ENCODE assay signal across 8 cellular contexts in the genomic region with DNA sequence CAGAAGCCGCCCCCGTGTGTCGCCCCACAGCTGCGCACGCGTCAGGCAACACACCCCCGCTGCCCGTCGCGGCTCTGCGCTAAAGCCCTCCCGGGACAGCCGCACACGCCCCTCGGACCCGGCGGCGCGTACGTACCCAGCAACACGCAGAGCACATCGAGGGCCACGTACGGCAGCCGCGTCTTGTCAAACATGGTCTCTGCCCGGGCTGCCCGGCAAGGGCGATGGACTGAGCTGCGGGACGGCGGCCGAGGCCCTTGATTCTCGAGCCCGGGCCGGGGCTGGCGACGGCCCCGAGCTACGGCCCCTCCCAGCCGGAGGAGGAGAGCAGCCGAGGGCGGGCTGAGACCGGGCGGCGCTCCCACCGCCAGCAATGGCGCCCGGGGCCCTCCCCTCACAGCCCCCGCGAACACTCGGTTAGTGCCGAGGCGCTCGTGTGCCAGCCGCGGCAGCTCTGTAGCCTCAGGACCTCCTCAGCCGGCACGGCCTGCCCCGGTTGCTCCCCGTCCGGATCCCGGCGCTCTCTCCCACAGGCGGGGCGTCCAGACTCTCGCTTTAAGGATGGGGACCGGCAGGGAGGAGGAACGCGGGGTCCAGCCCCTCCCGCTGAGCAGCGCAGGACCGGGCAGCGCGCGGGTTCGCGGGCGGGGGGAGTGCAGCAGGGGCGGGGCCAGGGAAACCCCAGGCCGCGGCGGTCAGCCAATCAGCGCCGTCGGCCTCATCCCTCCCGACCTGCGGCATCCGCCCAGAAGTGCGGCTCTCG. TPM values are rescaled to one million over a fixed set of nuclear protein-coding genes. Genes with fewer than 3 reads are reported as not detected.
DNase-seq lines count a peak whose midpoint lies in the region; ATAC-seq and TF ChIP-seq lines count a peak whose summit lies in the region.

A gene (minus strand): TSS at position 529 of the 763 bp plus-strand sequence. CDS start 335 bp downstream, at position 194.

- H3K27ac Mint-ChIP-seq in activated CD8-positive, alpha-beta T cell treated with anti-CD3 and anti-CD28 coated beads, Interleukin-2, amount 10 ng/mL, durations not matched to agents 7 days and 5 days: peak within 1 kb of the TSS; percentile 90

- peaks cover 20% of the 10 kb centered on the region for H3K36me3 Mint-ChIP-seq in activated CD8-positive, alpha-beta T cell treated with anti-CD3 and anti-CD28 coated beads, Interleukin-2, amount 10 ng/mL, durations not matched to agents 7 days and 5 days (ENCODE audit: low read depth)

- H3K4me2 ChIP-seq in BLaER1 treated with 17β-estradiol and CSF1 and Interleukin-3, amounts not matched to agents 10 nM and 100 nM: peak within 1 kb of the TSS; percentile 80 to 97 (median 91)

- no peaks in the 10 kb centered on the region for H3K27me3 Mint-ChIP-seq in activated CD8-positive, alpha-beta T cell treated with anti-CD3 and anti-CD28 coated beads, Interleukin-2, amount 10 ng/mL, durations not matched to agents 7 days and 5 days (ENCODE audit: low read depth)

- H3K9me3 Mint-ChIP-seq in activated CD8-positive, alpha-beta T cell treated with anti-CD3 and anti-CD28 coated beads, Interleukin-2, amount 10 ng/mL, durations not matched to agents 7 days and 5 days (ENCODE audit: insufficient read depth): no peaks in the 10 kb centered on the region

- peaks cover 0 to 3% (median 0%) of the 10 kb centered on the region in 11 experiments; a peak in 1 of 22 replicates for H4K20me1 ChIP-seq in BLaER1 treated with 17β-estradiol and CSF1 and Interleukin-3, amounts not matched to agents 10 nM and 100 nM

- H3K9ac ChIP-seq in BLaER1 treated with 17β-estradiol and CSF1 and Interleukin-3, amounts not matched to agents 10 nM and 100 nM: peak within 1 kb of the TSS; percentile 79 to 91 (median 85)

- H3K4me1 ChIP-seq in BLaER1 treated with 17β-estradiol and CSF1 and Interleukin-3, amounts not matched to agents 10 nM and 100 nM: peaks cover 0 to 24% (median 19%) of the 10 kb centered on the region in 10 experiments; a peak in 17 of 20 replicates
- H3K4me1 ChIP-seq in lower lobe of right lung: peaks cover 37% of the 10 kb centered on the region

- no peak for TF ChIP-seq CTCF in lower lobe of right lung (IDR thresholded peaks at IDR 0.05)

- no peaks in the 10 kb centered on the region for H3K9me3 ChIP-seq in BLaER1 treated with 17β-estradiol and CSF1 and Interleukin-3, amounts not matched to agents 10 nM and 100 nM (replicated peaks in 1 of 11)
- H3K9me3 ChIP-seq in lower lobe of right lung: no peaks in the 10 kb centered on the region

- H3K27ac ChIP-seq in BLaER1 treated with 17β-estradiol and CSF1 and Interleukin-3, amounts not matched to agents 10 nM and 100 nM: peak within 1 kb of the TSS; percentile 26 to 87 (median 78); a peak in 21 of 22 replicates
- peak within 1 kb of the TSS; percentile 94 for H3K27ac ChIP-seq in lower lobe of right lung

- ATAC-seq in HG03439 (IDR thresholded peaks at IDR 0.05; ENCODE audit: unreplicated experiment) (peak; percentile 81), lower lobe of right lung (peak; percentile 98)
- peak; percentile 84 for ATAC-seq in activated CD8-positive, alpha-beta T cell treated with anti-CD3 and anti-CD28 coated beads, Interleukin-2, amount 10 ng/mL, durations not matched to agents 7 days and 5 days

- intact Hi-C loops in lower lobe of right lung (cut with DNase I): no loop called here

- DNase-seq in GM19238 (ENCODE audit: insufficient read length, low spot score): peak; percentile 76
- peak; percentile 92 for DNase-seq in NCI-H748 (lab: John Stamatoyannopoulos, UW; ENCODE audit: unreplicated experiment)
- peak; percentile 87 for DNase-seq in activated CD8-positive, alpha-beta T cell treated with anti-CD3 and anti-CD28 coated beads, Interleukin-2, amount 10 ng/mL, durations not matched to agents 7 days and 5 days
- DNase-seq in ecto neural progenitor cell (ENCODE audit: low spot score): peak; percentile 94
- DNase-seq in lower lobe of right lung: peak; percentile 92
- DNase-seq in stimulated activated CD4-positive, alpha-beta T cell treated with anti-CD3 and anti-CD28 coated beads, TNF-alpha, amount 100 ng/mL, for 24 hours (ENCODE audit: low read depth in 3 of 3): peak; percentile 59 to 81 (median 64)

- peaks cover 0 to 5% (median 0%) of the 10 kb centered on the region in 11 experiments; a peak in 2 of 22 replicates for H3K27me3 ChIP-seq in BLaER1 treated with 17β-estradiol and CSF1 and Interleukin-3, amounts not matched to agents 10 nM and 100 nM
- H3K27me3 ChIP-seq in lower lobe of right lung (ENCODE audit: low read depth): no peaks in the 10 kb centered on the region

- CTCF ChIA-PET in activated CD8-positive, alpha-beta T cell treated with anti-CD3 and anti-CD28 coated beads, Interleukin-2, amount 10 ng/mL, durations not matched to agents 7 days and 5 days (lab: Charles Lee): interaction anchor here (0.7 to 1.5 kb wide), 2 partner anchors 146 to 157 kb away, joined by 3 read pairs; no protein-coding TSS in a partner anchor

- POLR2A ChIA-PET in activated CD8-positive, alpha-beta T cell treated with anti-CD3 and anti-CD28 coated beads, Interleukin-2, amount 10 ng/mL, durations not matched to agents 7 days and 5 days (lab: Charles Lee): interaction anchor here (0.6 to 1.0 kb wide), 4 partner anchors 9 to 227 kb away, joined by 3 to 4 read pairs (median 4); a partner anchor contains a TSS

- peak within 1 kb of the TSS; percentile 85 for H3K4me3 Mint-ChIP-seq in activated CD8-positive, alpha-beta T cell treated with anti-CD3 and anti-CD28 coated beads, Interleukin-2, amount 10 ng/mL, durations not matched to agents 7 days and 5 days

- H3K4me1 Mint-ChIP-seq in activated CD8-positive, alpha-beta T cell treated with anti-CD3 and anti-CD28 coated beads, Interleukin-2, amount 10 ng/mL, durations not matched to agents 7 days and 5 days (ENCODE audit: low read depth): peaks cover 63% of the 10 kb centered on the region

- H3K4me3 ChIP-seq in BLaER1 treated with 17β-estradiol and CSF1 and Interleukin-3, amounts not matched to agents 10 nM and 100 nM: peak within 1 kb of the TSS; percentile 70 to 93 (median 82)
- peak within 1 kb of the TSS; percentile 93 for H3K4me3 ChIP-seq in lower lobe of right lung

- H3K36me3 ChIP-seq in BLaER1 treated with 17β-estradiol and CSF1 and Interleukin-3, amounts not matched to agents 10 nM and 100 nM: no peaks in the 10 kb centered on the region
- H3K36me3 ChIP-seq in lower lobe of right lung: no peaks in the 10 kb centered on the region

RNA-seq across cellular contexts. Expression of the gene that starts here (rescaled TPM):
- total RNA-seq in activated CD8-positive, alpha-beta T cell treated with anti-CD3 and anti-CD28 coated beads, Interleukin-2, amount 10 ng/mL, durations not matched to agents 7 days and 5 days: 10 to 100 TPM; 27.0 to 27.2 TPM
- total RNA-seq in lower lobe of right lung: 48.1 TPM

Comparison
In these comparisons a context has a peak if more than half of its experiments do, and no peak if none do; other contexts are left out.
1. Peak in every context shown above with its lines: DNase-seq, ATAC-seq, H3K4me3 ChIP-seq and H3K27ac ChIP-seq.